In the genomic region with DNA sequence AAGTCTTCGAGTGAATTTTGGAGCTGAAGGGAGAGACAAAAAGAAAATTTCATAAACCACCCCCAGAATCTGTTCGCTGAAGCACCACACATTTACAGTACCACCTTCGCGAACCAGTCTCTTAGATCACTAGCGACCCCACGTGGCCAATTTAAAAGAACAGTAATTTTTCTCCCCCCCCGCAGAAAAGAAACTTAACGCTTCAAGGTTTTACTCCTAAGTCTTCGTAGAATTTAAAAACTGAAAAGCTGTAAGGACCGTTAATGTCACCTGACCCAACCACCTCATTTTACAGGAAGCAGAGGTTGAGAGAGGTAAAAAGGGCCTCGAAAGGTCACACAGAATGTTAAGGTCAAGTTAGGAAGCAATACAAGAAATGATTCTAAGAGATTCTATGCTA, we compare ENCODE assay signal across 9 cellular contexts.
DNase-seq lines count a peak whose midpoint lies in the region; ATAC-seq, FAIRE-seq and TF ChIP-seq lines count a peak whose summit lies in the region.
"Had no signal": no experiment of that assay in that cellular context is flagged by ENCODE, and none has a peak within 500 bp of the region (broad histone marks: within the 10 kb centered on the region; RNA-seq: fewer than 3 reads in every experiment).

No MANE protein-coding gene starts in this region.

- peak; percentile 76 for ATAC-seq in activated naive CD8-positive, alpha-beta T cell treated with anti-CD3 and anti-CD28 coated beads, Interleukin-2, amount 50 U/mL, for 24 hours
- ATAC-seq in right cardiac atrium (peak; percentile 61 to 78), GM21576 (IDR thresholded peaks at IDR 0.05; ENCODE audit: unreplicated experiment) (no peak)

- H3K27ac Mint-ChIP-seq in activated naive CD8-positive, alpha-beta T cell treated with anti-CD3 and anti-CD28 coated beads, Interleukin-2, amount 50 U/mL, for 24 hours: peak overlapping the region; percentile 76

- H3K36me3 Mint-ChIP-seq in activated naive CD8-positive, alpha-beta T cell treated with anti-CD3 and anti-CD28 coated beads, Interleukin-2, amount 50 U/mL, for 24 hours (ENCODE audit: low read depth): no peaks in the 10 kb centered on the region

- DNase-seq in H4 (ENCODE audit: low spot score) (peak; percentile 40), SK-MEL-5 (ENCODE audit: low read depth, low spot score) (peak; percentile 53), right cardiac atrium (peak; percentile 31 to 55 (median 38)), GM12891 (ENCODE audit: insufficient read length, low spot score) (no peak)
- DNase-seq in activated naive CD8-positive, alpha-beta T cell treated with anti-CD3 and anti-CD28 coated beads, Interleukin-2, amount 50 U/mL, for 24 hours: peak; percentile 62
- peak; percentile 60 for DNase-seq in stimulated activated CD4-positive, alpha-beta T cell treated with anti-CD3 and anti-CD28 coated beads, Interleukin-15, amount 100 ng/mL, for 24 hours

- H3K4me3 ChIP-seq in right cardiac atrium (ENCODE audit: low read length): no peak overlapping the region

- 9% methylated on average over 11 of the region's 11 CpGs for WGBS in right cardiac atrium

- no peak for FAIRE-seq in GM12891 (lab: Jason Lieb, UNC)

- H3K27me3 ChIP-seq in right cardiac atrium (ENCODE audit: control insufficient read depth, insufficient read depth): no peaks in the 10 kb centered on the region
- H3K27me3 ChIP-seq: neutrophil had no signal

- no peaks in the 10 kb centered on the region for H3K9me3 ChIP-seq in right cardiac atrium (ENCODE audit: control insufficient read depth, low read length)
- H3K9me3 ChIP-seq: neutrophil had no signal

- TF ChIP-seq CTCF in C4-2B (conservative IDR thresholded peaks at IDR 0.05): peak; percentile 81

- H3K4me1 Mint-ChIP-seq in activated naive CD8-positive, alpha-beta T cell treated with anti-CD3 and anti-CD28 coated beads, Interleukin-2, amount 50 U/mL, for 24 hours: peaks cover 28% of the 10 kb centered on the region

- H3K4me1 ChIP-seq in right cardiac atrium (ENCODE audit: control insufficient read depth, insufficient read depth, low read length): peaks cover 2% of the 10 kb centered on the region

- TF ChIP-seq POLR2A in GM12891 (IDR thresholded peaks at IDR 0.05; ENCODE audit: low read depth, low read length): no peak

- peaks cover 5% of the 10 kb centered on the region for H3K27me3 Mint-ChIP-seq in activated naive CD8-positive, alpha-beta T cell treated with anti-CD3 and anti-CD28 coated beads, Interleukin-2, amount 50 U/mL, for 24 hours

- H3K9me3 Mint-ChIP-seq in activated naive CD8-positive, alpha-beta T cell treated with anti-CD3 and anti-CD28 coated beads, Interleukin-2, amount 50 U/mL, for 24 hours: no peaks in the 10 kb centered on the region

- peak overlapping the region; percentile 24 for H3K4me3 Mint-ChIP-seq in activated naive CD8-positive, alpha-beta T cell treated with anti-CD3 and anti-CD28 coated beads, Interleukin-2, amount 50 U/mL, for 24 hours

- in situ Hi-C loops in SK-MEL-5 (cut with HindIII; ENCODE audit: low pct_unique_long_range_greater_than_20kb, low sequenced_read_pairs): no loop called here

- intact Hi-C loops in right cardiac atrium (cut with DNase I): loop anchor here (5.0 to 10.0 kb wide), 4 partner anchors 407 to 1032 kb away; no protein-coding TSS in a partner anchor

- H3K27ac ChIP-seq in C4-2B (no peak overlapping the region), right cardiac atrium (ENCODE audit: low read length) (no peak overlapping the region)
- H3K27ac ChIP-seq: neutrophil had no signal

TF ChIP-seq in GM12891, 5 proteins besides CTCF, POLR2A, EP300 and RAD21:
- TF ChIP-seq SPI1 (IDR thresholded peaks at IDR 0.05; ENCODE audit: low read depth, low read length) (no peak), PAX5 (IDR thresholded peaks at IDR 0.05; ENCODE audit: insufficient read depth, low read length, severe bottlenecking) (no peak)
TF ChIP-seq in GM12891: peak in this region for 0.
